In genomic region chr4:140691369-140691768, GRCh38 we compare ENCODE assay signal across 10 cellular contexts.
DNase-seq lines count a peak whose midpoint lies in the region; ATAC-seq, FAIRE-seq and TF ChIP-seq lines count a peak whose summit lies in the region.
"Had no signal": no experiment of that assay in that cellular context is flagged by ENCODE, and none has a peak within 500 bp of the region (broad histone marks: within the 10 kb centered on the region; RNA-seq: fewer than 3 reads in every experiment).

No MANE protein-coding gene starts in this region.

- H3K27me3 ChIP-seq in esophagus muscularis mucosa: no peaks in the 10 kb centered on the region
- no peaks in the 10 kb centered on the region for H3K27me3 ChIP-seq in right lobe of liver
- no peaks in the 10 kb centered on the region for H3K27me3 ChIP-seq in stomach

- H3K36me3 ChIP-seq in esophagus muscularis mucosa (no peaks in the 10 kb centered on the region), right lobe of liver (no peaks in the 10 kb centered on the region), stomach (no peaks in the 10 kb centered on the region)

- H3K27ac ChIP-seq in A549: no peak overlapping the region; a peak in 1 of 6 replicates
- H3K27ac ChIP-seq in esophagus muscularis mucosa (replicated peaks in 1 of 4): peak overlapping the region in 2 of 4 donors; percentile 15 to 50
- no peak overlapping the region for H3K27ac ChIP-seq in right lobe of liver
- peak overlapping the region in 2 of 5 donors; percentile 21 to 22 for H3K27ac ChIP-seq in stomach

- no peak for FAIRE-seq in A549 (lab: Jason Lieb, UNC)

- no peak for TF ChIP-seq POLR2A in A549 (IDR thresholded peaks at IDR 0.05; ENCODE audit: low read length)
- TF ChIP-seq POLR2A in esophagus muscularis mucosa (IDR thresholded peaks at IDR 0.05; ENCODE audit: low read depth): no peak
- no peak for TF ChIP-seq POLR2A in right lobe of liver (IDR thresholded peaks at IDR 0.05)
- no peak for TF ChIP-seq POLR2A in stomach (IDR thresholded peaks at IDR 0.05)

- TF ChIP-seq RAD21 in A549 (conservative IDR thresholded peaks at IDR 0.05 in 1 of 2, IDR thresholded peaks at IDR 0.05 in 1 of 2): no peak

- POLR2A ChIA-PET in A549 (lab: Yijun Ruan, JAX): no interaction called here

- H3K9me3 ChIP-seq in A549 (no peaks in the 10 kb centered on the region), esophagus muscularis mucosa (no peaks in the 10 kb centered on the region), right lobe of liver (no peaks in the 10 kb centered on the region), stomach (no peaks in the 10 kb centered on the region)

- H3K4me3 ChIP-seq in A549 (no peak overlapping the region), esophagus muscularis mucosa (no peak overlapping the region), right lobe of liver (no peak overlapping the region), stomach (no peak overlapping the region)

- TF ChIP-seq EP300 in A549 (IDR thresholded peaks at IDR 0.05) (no peak), esophagus muscularis mucosa (IDR thresholded peaks at IDR 0.05) (no peak), stomach (IDR thresholded peaks at IDR 0.05) (no peak)

- 48% methylated on average over 2 of the region's 2 CpGs for WGBS in A549 (ENCODE audit: missing lambda C conversion rate)
- 75% methylated on average over 2 of the region's 2 CpGs for WGBS in esophagus muscularis mucosa
- WGBS in right lobe of liver (ENCODE audit: insufficient coverage, low coverage, low lambda C conversion rate, missing lambda C conversion rate): 56% methylated on average over 2 of the region's 2 CpGs
- WGBS in stomach, 5 donors: 60 to 68% (median 66%) methylated on average over 2 of the region's 2 CpGs

- H3K4me1 ChIP-seq in A549: peaks cover 8% of the 10 kb centered on the region; the same call in 1 of the 3 replicates
- peaks cover 15 to 23% (median 20%) of the 10 kb centered on the region in 4 donors for H3K4me1 ChIP-seq in esophagus muscularis mucosa
- no peaks in the 10 kb centered on the region for H3K4me1 ChIP-seq in right lobe of liver
- H3K4me1 ChIP-seq in stomach: peaks cover 0 to 8% (median 3%) of the 10 kb centered on the region in 4 donors

- TF ChIP-seq CTCF in A549 (IDR thresholded peaks at IDR 0.05) (no peak), esophagus muscularis mucosa (IDR thresholded peaks at IDR 0.05) (no peak), right lobe of liver (IDR thresholded peaks at IDR 0.05) (no peak), stomach (IDR thresholded peaks at IDR 0.05) (no peak)

- H3K4me2 ChIP-seq in A549: peak overlapping the region; percentile 31; the same call in 2 of the 3 replicates

- ATAC-seq in A549 (no peak; a peak in 1 of 6 replicates), right lobe of liver (peak; percentile 63 to 84 (median 67)), GM18907 (IDR thresholded peaks at IDR 0.05; ENCODE audit: unreplicated experiment) (no peak), HG03565 (IDR thresholded peaks at IDR 0.05; ENCODE audit: unreplicated experiment) (no peak)
- ATAC-seq: effector memory CD8-positive, alpha-beta T cell had no signal

- DNase-seq in A549 (ENCODE audit: low read depth in 1 of 2, low spot score in 1 of 2): peak in 1 of 2 experiments; percentile 42
- peak; percentile 26 for DNase-seq in NCI-H2029 treated with DMSO at 0.1 percent for 48 hours (lab: John Stamatoyannopoulos, UW)
- DNase-seq in esophagus muscularis mucosa (ENCODE audit: extremely low spot score): peak; percentile 39
- DNase-seq in right lobe of liver: no peak
- DNase-seq in germinal center (ENCODE audit: low spot score): no peak
- DNase-seq in stomach: no peak
- DNase-seq: effector memory CD8-positive, alpha-beta T cell; stimulated activated CD4-positive, alpha-beta T cell treated with anti-CD3 and anti-CD28 coated beads, Interleukin-2, amount 100 ng/mL, for 48 hours had no signal

- CTCF ChIA-PET in A549 (lab: Yijun Ruan, JAX): no interaction called here

- intact Hi-C loops in esophagus muscularis mucosa (cut with DNase I): no loop called here
- intact Hi-C loops in right lobe of liver (cut with DNase I): no loop called here
- intact Hi-C loops in stomach (cut with DNase I; ENCODE audit: low total_unique reads): no loop called here

TF ChIP-seq in A549, 52 proteins besides CTCF, POLR2A, EP300 and RAD21:
- no peak for TF ChIP-seq NFE2L2 (conservative IDR thresholded peaks at IDR 0.05; ENCODE audit: low read length)
- no peak for TF ChIP-seq MAZ (IDR thresholded peaks at IDR 0.05; ENCODE audit: borderline replicate concordance, low read depth, low read length)
- no peak for TF ChIP-seq REST (IDR thresholded peaks at IDR 0.05)
- TF ChIP-seq SMC3 (IDR thresholded peaks at IDR 0.05): no peak
- peak; percentile 24 to 46; a peak in 3 of 4 replicates for TF ChIP-seq CEBPB (IDR thresholded peaks at IDR 0.05)

Comparison
In these comparisons a context has a peak if more than half of its experiments do, and no peak if none do; other contexts are left out.
1. ATAC-seq: peak in right lobe of liver (4 of 4); none in A549 (0 of 2), GM18907 (single experiment) and HG03565 (single experiment).
2. DNase-seq: peak in NCI-H2029 treated with DMSO at 0.1 percent for 48 hours (single experiment) and esophagus muscularis mucosa (single experiment); none in right lobe of liver (0 of 3), germinal center (single experiment) and stomach (single experiment).